ENCODE assay signal across 8 cellular contexts in the genomic region with DNA sequence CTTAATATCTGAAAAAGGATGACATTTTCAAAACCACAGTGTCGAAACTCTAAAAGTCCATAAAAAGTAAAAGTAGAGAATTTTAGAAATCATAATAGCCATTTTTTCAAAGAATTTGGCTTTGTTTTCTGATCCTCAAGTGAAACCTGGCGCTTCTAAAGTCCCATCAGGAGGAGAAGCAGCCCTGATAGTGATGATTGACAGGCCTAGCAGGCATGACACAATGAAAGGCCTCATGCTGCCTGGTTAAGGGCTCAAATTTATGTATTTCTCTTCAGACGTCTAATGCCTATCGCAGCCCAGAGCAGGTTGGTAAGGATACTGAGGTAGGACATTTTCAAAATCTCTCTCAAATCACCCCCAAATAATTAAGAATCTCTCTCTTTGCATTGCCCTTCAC. TPM values are rescaled to one million over a fixed set of nuclear protein-coding genes. Genes with fewer than 3 reads are reported as not detected.
"Had no signal": no experiment of that assay in that cellular context is flagged by ENCODE, and none has a peak within 500 bp of the region (broad histone marks: within the 10 kb centered on the region; RNA-seq: fewer than 3 reads in every experiment).

No MANE protein-coding gene starts in this region.

- ATAC-seq: GM23338 had no signal

- H3K4me3 ChIP-seq: GM23338 had no signal

- H3K27ac ChIP-seq: KMS-11 had no signal

- H3K4me2 ChIP-seq: GM23338, KMS-11 had no signal

- DNase-seq: H9, HCEC 1CT, HFFc6, IMR-90, KBM-7 had no signal

RNA-seq across cellular contexts. Expression of a gene that starts 3.9 kb away (rescaled TPM):
- total RNA-seq: HFFc6, HT-29, IMR-90 had no signal
